8 cellular contexts compared by ENCODE assay signal in genomic region chr4:17613761-17614415, GRCh38. TPM values are rescaled to one million over a fixed set of nuclear protein-coding genes. Genes with fewer than 3 reads are reported as not detected.
DNase-seq lines count a peak whose midpoint lies in the region; ATAC-seq and TF ChIP-seq lines count a peak whose summit lies in the region.

No MANE protein-coding gene starts in this region.

- H3K27me3 ChIP-seq in OCI-LY1 (ENCODE audit: insufficient read depth, low read length) (no peaks in the 10 kb centered on the region), iPS-15b (ENCODE audit: control insufficient read depth, insufficient read depth, low read length) (no peaks in the 10 kb centered on the region), smooth muscle cell (ENCODE audit: low read depth) (no peaks in the 10 kb centered on the region)

- H3K4me3 ChIP-seq in OCI-LY1 (ENCODE audit: low read depth, low read length, poor library complexity, severe bottlenecking), result peak overlapping the region; percentile 96
- H3K4me3 ChIP-seq in iPS-15b (ENCODE audit: low read depth, low read length), result peak overlapping the region; percentile 99
- peak overlapping the region; percentile 79 for H3K4me3 ChIP-seq in smooth muscle cell

- peaks cover 15% of the 10 kb centered on the region for H3K4me1 ChIP-seq in OCI-LY1 (ENCODE audit: insufficient read depth, low read length, severe bottlenecking)
- H3K4me1 ChIP-seq in iPS-15b (ENCODE audit: control insufficient read depth, insufficient read depth, low read length), result no peaks in the 10 kb centered on the region
- H3K4me1 ChIP-seq in smooth muscle cell (ENCODE audit: low read depth), result peaks cover 7% of the 10 kb centered on the region

- WGBS in smooth muscle cell (ENCODE audit: low lambda C conversion rate), result 2% methylated on average over 19 of the region's 23 CpGs

- peak overlapping the region; percentile 97 for H3K9ac ChIP-seq in OCI-LY1 (ENCODE audit: low read length)
- no peak overlapping the region for H3K9ac ChIP-seq in iPS-15b (ENCODE audit: low read depth, low read length)
- H3K9ac ChIP-seq in smooth muscle cell (ENCODE audit: low read depth), result peak overlapping the region; percentile 97

- H3K79me2 ChIP-seq in OCI-LY1 (ENCODE audit: insufficient read depth, low read length) (peaks cover 33% of the 10 kb centered on the region), smooth muscle cell (ENCODE audit: low read depth) (peaks cover 42% of the 10 kb centered on the region)

- H3K27ac ChIP-seq in OCI-LY1 (ENCODE audit: low read depth, low read length, poor library complexity, severe bottlenecking) (peak overlapping the region; percentile 10), angular gyrus (ENCODE audit: low read depth, low read length) (peak overlapping the region; percentile 81), smooth muscle cell (ENCODE audit: low read depth) (peak overlapping the region; percentile 90)

- H2AFZ ChIP-seq in OCI-LY1 (ENCODE audit: low read length) (peak overlapping the region; percentile 89; the same call in 1 of the 2 replicates), smooth muscle cell (ENCODE audit: low read depth) (peak overlapping the region; percentile 97)

- H3K36me3 ChIP-seq in OCI-LY1 (ENCODE audit: insufficient read depth, low read length) (peaks cover 5% of the 10 kb centered on the region; the same call in 1 of the 2 replicates), iPS-15b (ENCODE audit: control insufficient read depth, insufficient read depth, low read length) (peaks cover 10% of the 10 kb centered on the region), smooth muscle cell (ENCODE audit: low read depth) (no peaks in the 10 kb centered on the region)

- TF ChIP-seq CTCF in OCI-LY1 (IDR thresholded peaks at IDR 0.05; ENCODE audit: low read length) (no peak), smooth muscle cell (IDR thresholded peaks at IDR 0.05; ENCODE audit: borderline replicate concordance, insufficient read depth, poor library complexity, severe bottlenecking) (no peak)

- no peaks in the 10 kb centered on the region for H3K9me2 ChIP-seq in OCI-LY1 (ENCODE audit: low read depth, low read length)

- peak overlapping the region; percentile 89 for H3K4me2 ChIP-seq in OCI-LY1 (ENCODE audit: low read length)
- H3K4me2 ChIP-seq in smooth muscle cell, result peak overlapping the region; percentile 97

- DNase-seq in NCI-H2196 (lab: John Stamatoyannopoulos, UW; ENCODE audit: unreplicated experiment), result peak; percentile 33
- no peak for DNase-seq in NCI-H2196 treated with DMSO at 0.1 percent for 48 hours (lab: John Stamatoyannopoulos, UW; ENCODE audit: unreplicated experiment)
- peak; percentile 41 for DNase-seq in smooth muscle cell (lab: John Stamatoyannopoulos, UW; ENCODE audit: unreplicated experiment)
- DNase-seq in NCI-H2029 treated with DMSO at 0.1 percent for 48 hours (lab: John Stamatoyannopoulos, UW), result no peak

- no peaks in the 10 kb centered on the region for H4K20me1 ChIP-seq in OCI-LY1 (ENCODE audit: insufficient read depth, low read length)
- H4K20me1 ChIP-seq in smooth muscle cell (ENCODE audit: low read depth), result peaks cover 39% of the 10 kb centered on the region

- H3F3A ChIP-seq in OCI-LY1 (ENCODE audit: insufficient read depth, low read length) (no peaks in the 10 kb centered on the region), smooth muscle cell (ENCODE audit: low read depth) (no peaks in the 10 kb centered on the region)

- peak; percentile 66 for ATAC-seq in HG02642 (IDR thresholded peaks at IDR 0.05; ENCODE audit: poor library complexity, unreplicated experiment)

- H3K9me3 ChIP-seq in OCI-LY1 (ENCODE audit: low read length) (no peaks in the 10 kb centered on the region), iPS-15b (ENCODE audit: control insufficient read depth, insufficient read depth, low read length) (no peaks in the 10 kb centered on the region), smooth muscle cell (replicated peaks; ENCODE audit: low read depth) (no peaks in the 10 kb centered on the region)

RNA-seq across cellular contexts. Expression of gene MED28, which starts 0.6 kb away (rescaled TPM):
- 10.4 and 10.9 TPM in 2 replicates for total RNA-seq in smooth muscle cell
- polyA plus RNA-seq in smooth muscle cell, result 39.5 and 42.0 TPM in 2 replicates

RNA-seq across cellular contexts. Expression of gene LAP3, which starts 36.9 kb away (rescaled TPM):
- 29.1 and 42.9 TPM in 2 replicates for total RNA-seq in smooth muscle cell
- polyA plus RNA-seq in smooth muscle cell, result 37.6 and 38.6 TPM in 2 replicates

Comparison
In these comparisons a context has a peak if more than half of its experiments do, and no peak if none do; other contexts are left out.
1. DNase-seq: peak in NCI-H2196 (single experiment) and smooth muscle cell (single experiment); none in NCI-H2196 treated with DMSO at 0.1 percent for 48 hours (single experiment) and NCI-H2029 treated with DMSO at 0.1 percent for 48 hours (single experiment).
2. H3K27ac ChIP-seq: peak in every context shown above with its lines; median percentile 90 in smooth muscle cell; 81 in angular gyrus; 10 in OCI-LY1.
3. Peak in every context shown above with its lines, with median percentiles within 50 percentile points of each other: H3K4me3 ChIP-seq.